ENCODE assay signal across 1 cellular context in genomic region chr2:112794131-112794733, GRCh38.
A peak's percentile ranks its signal among the peaks of the same experiment; 100 is the strongest.
TF ChIP-seq lines count a peak whose summit lies in the region.

No MANE protein-coding gene starts in this region.

TF ChIP-seq in K562, 482 proteins besides CTCF, POLR2A, EP300 and RAD21 (continued from another document and continues in another):
- TF ChIP-seq E2F8 (IDR thresholded peaks at IDR 0.05; ENCODE audit: low read depth, partially characterized antibody): peak; percentile 79
- TF ChIP-seq ZNF274 (IDR thresholded peaks at IDR 0.05; ENCODE audit: borderline replicate concordance, low read depth, low read length): no peak
- TF ChIP-seq ZNF512 (tag; IDR thresholded peaks at IDR 0.05): no peak
- TF ChIP-seq MYNN (IDR thresholded peaks at IDR 0.05): no peak
- TF ChIP-seq MYNN (CRISPR knock-in tag; IDR thresholded peaks at IDR 0.05): no peak
- 0 out of 2 replicates have a peak, but pooled peaks have one; percentile 31 for TF ChIP-seq OTX1 (CRISPR knock-in tag; IDR thresholded peaks at IDR 0.05)
- TF ChIP-seq, protein P1, sequence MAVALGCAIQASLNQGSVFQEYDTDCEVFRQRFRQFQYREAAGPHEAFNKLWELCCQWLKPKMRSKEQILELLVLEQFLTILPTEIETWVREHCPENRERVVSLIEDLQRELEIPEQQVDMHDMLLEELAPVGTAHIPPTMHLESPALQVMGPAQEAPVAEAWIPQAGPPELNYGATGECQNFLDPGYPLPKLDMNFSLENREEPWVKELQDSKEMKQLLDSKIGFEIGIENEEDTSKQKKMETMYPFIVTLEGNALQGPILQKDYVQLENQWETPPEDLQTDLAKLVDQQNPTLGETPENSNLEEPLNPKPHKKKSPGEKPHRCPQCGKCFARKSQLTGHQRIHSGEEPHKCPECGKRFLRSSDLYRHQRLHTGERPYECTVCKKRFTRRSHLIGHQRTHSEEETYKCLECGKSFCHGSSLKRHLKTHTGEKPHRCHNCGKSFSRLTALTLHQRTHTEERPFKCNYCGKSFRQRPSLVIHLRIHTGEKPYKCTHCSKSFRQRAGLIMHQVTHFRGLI (CRISPR knock-in tag; IDR thresholded peaks at IDR 0.05): no peak; the same call in 1 of the 2 replicates
- TF ChIP-seq MLLT1 (IDR thresholded peaks at IDR 0.05): 0 out of 4 replicates have a peak, but pooled peaks of 1 of the 2 experiments have one; percentile 44
- TF ChIP-seq USF1 (CRISPR knock-in tag; IDR thresholded peaks at IDR 0.05): peak; percentile 91
- TF ChIP-seq JUND (IDR thresholded peaks at IDR 0.05; ENCODE audit: borderline replicate concordance, low read depth, low read length): peak; percentile 94
- TF ChIP-seq JUND (tag; IDR thresholded peaks at IDR 0.05; ENCODE audit: borderline replicate concordance, low read depth, low read length): peak; percentile 96
- TF ChIP-seq SUPT5H (IDR thresholded peaks at IDR 0.05): no peak
- TF ChIP-seq MTF1 (CRISPR knock-in tag; IDR thresholded peaks at IDR 0.05; ENCODE audit: borderline replicate concordance): no peak
- TF ChIP-seq TAF1 (IDR thresholded peaks at IDR 0.05; ENCODE audit: control insufficient read depth, extremely low read depth, insufficient read depth, low read length, severe bottlenecking): no peak
- TF ChIP-seq SIX5 (IDR thresholded peaks at IDR 0.05; ENCODE audit: borderline replicate concordance in 1 of 2, insufficient read depth in 1 of 2, low read depth in 1 of 2, low read length in 2 of 2): no peak
- TF ChIP-seq, protein P2, sequence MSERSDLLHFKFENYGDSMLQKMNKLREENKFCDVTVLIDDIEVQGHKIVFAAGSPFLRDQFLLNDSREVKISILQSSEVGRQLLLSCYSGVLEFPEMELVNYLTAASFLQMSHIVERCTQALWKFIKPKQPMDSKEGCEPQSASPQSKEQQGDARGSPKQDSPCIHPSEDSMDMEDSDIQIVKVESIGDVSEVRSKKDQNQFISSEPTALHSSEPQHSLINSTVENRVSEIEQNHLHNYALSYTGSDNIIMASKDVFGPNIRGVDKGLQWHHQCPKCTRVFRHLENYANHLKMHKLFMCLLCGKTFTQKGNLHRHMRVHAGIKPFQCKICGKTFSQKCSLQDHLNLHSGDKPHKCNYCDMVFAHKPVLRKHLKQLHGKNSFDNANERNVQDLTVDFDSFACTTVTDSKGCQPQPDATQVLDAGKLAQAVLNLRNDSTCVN (CRISPR knock-in tag; IDR thresholded peaks at IDR 0.05): peak; percentile 8; the same call in 1 of the 2 replicates
- peak; percentile 96 for TF ChIP-seq SPI1 (IDR thresholded peaks at IDR 0.05; ENCODE audit: borderline replicate concordance, low read depth, low read length)
- TF ChIP-seq BHLHE40 (IDR thresholded peaks at IDR 0.05; ENCODE audit: low read length): peak; percentile 93
- TF ChIP-seq TCF15 (CRISPR knock-in tag; IDR thresholded peaks at IDR 0.05): peak; percentile 84
- peak; percentile 76; the same call in 1 of the 2 replicates for TF ChIP-seq CREB5 (CRISPR knock-in tag; IDR thresholded peaks at IDR 0.05)
- no peak for TF ChIP-seq SETDB1 (IDR thresholded peaks at IDR 0.05; ENCODE audit: low read length)
- TF ChIP-seq KDM1A (IDR thresholded peaks at IDR 0.05): peak in 1 of 2 experiments; percentile 38; a peak in 2 of 4 replicates
- TF ChIP-seq AFF1 (IDR thresholded peaks at IDR 0.05; ENCODE audit: low read depth in 1 of 2, partially characterized antibody in 2 of 2): peak; percentile 60 to 93
- peak in 1 of 2 experiments; percentile 85; a peak in 2 of 4 replicates for TF ChIP-seq RCOR1 (IDR thresholded peaks at IDR 0.05; ENCODE audit: borderline replicate concordance in 1 of 2, low read depth in 2 of 2, low read length in 2 of 2)
- TF ChIP-seq TBP (optimal IDR thresholded peaks at IDR 0.05; ENCODE audit: low read depth, low read length): no peak
- TF ChIP-seq ZFP30 (CRISPR knock-in tag; IDR thresholded peaks at IDR 0.05; ENCODE audit: borderline replicate concordance): no peak
- TF ChIP-seq ETS2 (tag; IDR thresholded peaks at IDR 0.05; ENCODE audit: borderline replicate concordance, poor library complexity, severe bottlenecking): no peak
- TF ChIP-seq ZNF318 (IDR thresholded peaks at IDR 0.05; ENCODE audit: borderline replicate concordance in 1 of 2, low read depth in 1 of 2): peak in 1 of 2 experiments; percentile 98; a peak in 2 of 4 replicates
